11 cellular contexts compared by ENCODE assay signal in genomic region chrX:1480082-1480785, GRCh38. TPM values are rescaled to one million over a fixed set of nuclear protein-coding genes. Genes with fewer than 3 reads are reported as not detected.
A peak's percentile ranks its signal among the peaks of the same experiment; 100 is the strongest.
DNase-seq lines count a peak whose midpoint lies in the region; ATAC-seq and TF ChIP-seq lines count a peak whose summit lies in the region.
"Had no signal": no experiment of that assay in that cellular context is flagged by ENCODE, and none has a peak within 500 bp of the region (broad histone marks: within the 10 kb centered on the region; RNA-seq: fewer than 3 reads in every experiment).

No MANE protein-coding gene starts in this region.

- 53 to 64% methylated on average over 8 of the region's 8 CpGs for WGBS in esophagus squamous epithelium, 2 donors

- DNase-seq in activated naive CD4-positive, alpha-beta T cell treated with anti-CD3 and anti-CD28 coated beads for 36 hours: no peak
- no peak for DNase-seq in activated naive CD4-positive, alpha-beta T cell treated with anti-CD3 and anti-CD28 coated beads, Interleukin-2, amount 50 U/mL, for 16 hours
- DNase-seq in T-helper 17 cell (no peak), dermis blood vessel endothelial cell (peak; percentile 58), type B pancreatic cell (ENCODE audit: extremely low spot score, unreplicated experiment) (peak; percentile 43), WERI-Rb-1 (no peak), esophagus squamous epithelium (lab: John Stamatoyannopoulos, UW) (no peak)
- DNase-seq: mucosa of descending colon had no signal

- peak overlapping the region; percentile 100 for H3K27ac Mint-ChIP-seq in activated naive CD4-positive, alpha-beta T cell treated with anti-CD3 and anti-CD28 coated beads for 36 hours
- H3K27ac Mint-ChIP-seq in T-helper 17 cell: peak overlapping the region; percentile 99
- H3K27ac Mint-ChIP-seq in type B pancreatic cell: no peak overlapping the region

- CTCF ChIA-PET in activated naive CD4-positive, alpha-beta T cell treated with anti-CD3 and anti-CD28 coated beads for 36 hours (lab: Charles Lee): no interaction called here

- no peaks in the 10 kb centered on the region for H3K9me3 ChIP-seq in T-helper 17 cell (ENCODE audit: control insufficient read depth, low read length, poor library complexity, severe bottlenecking)
- peaks cover 9% of the 10 kb centered on the region for H3K9me3 ChIP-seq in WERI-Rb-1 (ENCODE audit: severe bottlenecking)
- H3K9me3 ChIP-seq in esophagus squamous epithelium: peaks cover 0 to 8% (median 0%) of the 10 kb centered on the region in 3 donors
- H3K9me3 ChIP-seq: mucosa of descending colon had no signal

- H3K4me1 Mint-ChIP-seq in activated naive CD4-positive, alpha-beta T cell treated with anti-CD3 and anti-CD28 coated beads for 36 hours (ENCODE audit: low read depth): peaks cover 69% of the 10 kb centered on the region
- peaks cover 34% of the 10 kb centered on the region for H3K4me1 Mint-ChIP-seq in T-helper 17 cell
- peaks cover 8% of the 10 kb centered on the region for H3K4me1 Mint-ChIP-seq in type B pancreatic cell (ENCODE audit: unreplicated experiment)

- H3K27ac ChIP-seq in WERI-Rb-1 (no peak overlapping the region), esophagus squamous epithelium (no peak overlapping the region)
- H3K27ac ChIP-seq: epithelial cell of prostate had no signal

- H3K4me1 ChIP-seq in esophagus squamous epithelium: peaks cover 0 to 12% (median 0%) of the 10 kb centered on the region in 3 donors

- H3K27me3 Mint-ChIP-seq in activated naive CD4-positive, alpha-beta T cell treated with anti-CD3 and anti-CD28 coated beads for 36 hours (ENCODE audit: low read depth): no peaks in the 10 kb centered on the region
- H3K27me3 Mint-ChIP-seq in T-helper 17 cell: no peaks in the 10 kb centered on the region
- H3K27me3 Mint-ChIP-seq in type B pancreatic cell: peaks cover 17% of the 10 kb centered on the region

- intact Hi-C loops in activated naive CD4-positive, alpha-beta T cell treated with anti-CD3 and anti-CD28 coated beads for 36 hours (cut with micrococcal nuclease): loop anchor here (2.0 to 5.0 kb wide), 2 partner anchors 42 to 57 kb away; partner anchors contain the start of gene P2RY8
- intact Hi-C loops in esophagus squamous epithelium (cut with DNase I): no loop called here

- H3K27me3 ChIP-seq in WERI-Rb-1 (ENCODE audit: insufficient read depth, low read depth, severe bottlenecking) (no peaks in the 10 kb centered on the region), esophagus squamous epithelium (no peaks in the 10 kb centered on the region)

- H3K9me3 Mint-ChIP-seq in activated naive CD4-positive, alpha-beta T cell treated with anti-CD3 and anti-CD28 coated beads for 36 hours: no peaks in the 10 kb centered on the region
- H3K9me3 Mint-ChIP-seq in type B pancreatic cell: peaks cover 10% of the 10 kb centered on the region

- no peak for TF ChIP-seq CTCF in type B pancreatic cell (conservative IDR thresholded peaks at IDR 0.05)
- no peak for TF ChIP-seq CTCF in WERI-Rb-1 (IDR thresholded peaks at IDR 0.05; ENCODE audit: low read depth, low read length)
- no peak for TF ChIP-seq CTCF in esophagus squamous epithelium (IDR thresholded peaks at IDR 0.05)

- H3K36me3 Mint-ChIP-seq in activated naive CD4-positive, alpha-beta T cell treated with anti-CD3 and anti-CD28 coated beads for 36 hours (ENCODE audit: low read depth): peaks cover 15% of the 10 kb centered on the region
- H3K36me3 Mint-ChIP-seq in T-helper 17 cell (ENCODE audit: low read depth): peaks cover 10% of the 10 kb centered on the region
- H3K36me3 Mint-ChIP-seq in type B pancreatic cell: no peaks in the 10 kb centered on the region

- peak overlapping the region; percentile 37 for H3K4me3 Mint-ChIP-seq in activated naive CD4-positive, alpha-beta T cell treated with anti-CD3 and anti-CD28 coated beads for 36 hours
- H3K4me3 Mint-ChIP-seq in T-helper 17 cell (peak overlapping the region; percentile 63), type B pancreatic cell (no peak overlapping the region)

- H3K4me3 ChIP-seq in WERI-Rb-1 (ENCODE audit: low read depth, low read length): no peak overlapping the region
- no peak overlapping the region for H3K4me3 ChIP-seq in esophagus squamous epithelium
- H3K4me3 ChIP-seq: mucosa of descending colon had no signal

- ATAC-seq in T-helper 17 cell (no peak), HG03175 (IDR thresholded peaks at IDR 0.05; ENCODE audit: unreplicated experiment) (no peak)

- H3K36me3 ChIP-seq in WERI-Rb-1 (no peaks in the 10 kb centered on the region), esophagus squamous epithelium (no peaks in the 10 kb centered on the region)

- TF ChIP-seq POLR2A in esophagus squamous epithelium (IDR thresholded peaks at IDR 0.05): no peak

RNA-seq across cellular contexts. Expression of gene ASMTL, which starts 27.5 kb away (rescaled TPM):
- 10 to 100 TPM; 45.1 to 47.2 TPM for total RNA-seq in activated naive CD4-positive, alpha-beta T cell treated with anti-CD3 and anti-CD28 coated beads for 36 hours
- 10 to 100 TPM; 33.8 to 34.6 TPM for total RNA-seq in T-helper 17 cell
- total RNA-seq in dermis blood vessel endothelial cell: 9.7 and 12.5 TPM in 2 replicates
- total RNA-seq in type B pancreatic cell (ENCODE audit: low replicate concordance): 20.2 and 31.5 TPM in 2 replicates
- 10 to 100 TPM in 2 of 4 donors, 1 to 10 TPM in 2; 4.4 to 21.4 (median 11.1) TPM for total RNA-seq in esophagus squamous epithelium

RNA-seq across cellular contexts. Expression of gene P2RY8, which starts 56.8 kb away (rescaled TPM):
- 10 to 100 TPM in 1 of 2 experiments, 1 to 10 TPM in 1; 9.8 to 10.6 TPM for total RNA-seq in activated naive CD4-positive, alpha-beta T cell treated with anti-CD3 and anti-CD28 coated beads for 36 hours
- 100 to 1,000 TPM; 131 to 141 TPM for total RNA-seq in T-helper 17 cell
- 0.17 and 0.79 TPM in 2 replicates for total RNA-seq in dermis blood vessel endothelial cell
- not detected in 2 replicates for total RNA-seq in type B pancreatic cell (ENCODE audit: low replicate concordance)
- total RNA-seq in esophagus squamous epithelium: 1 to 10 TPM in 1 of 4 donors, under 1 TPM in 3; 0.34 to 1.3 (median 0.64) TPM
- total RNA-seq: G401 had no signal

Comparison
In these comparisons a context has a peak if more than half of its experiments do, and no peak if none do; other contexts are left out.
1. DNase-seq: peak in dermis blood vessel endothelial cell (single experiment) and type B pancreatic cell (single experiment); none in activated naive CD4-positive, alpha-beta T cell treated with anti-CD3 and anti-CD28 coated beads for 36 hours (single experiment), activated naive CD4-positive, alpha-beta T cell treated with anti-CD3 and anti-CD28 coated beads, Interleukin-2, amount 50 U/mL, for 16 hours (single experiment), T-helper 17 cell (0 of 3), WERI-Rb-1 (single experiment) and esophagus squamous epithelium (single experiment).
2. RNA of gene P2RY8, which starts 56.8 kb away (total RNA-seq): 131 to 141 TPM in T-helper 17 cell; 9.8 to 10.6 TPM in activated naive CD4-positive, alpha-beta T cell treated with anti-CD3 and anti-CD28 coated beads for 36 hours, 0.34 to 1.3 TPM in esophagus squamous epithelium, 0.17 to 0.79 TPM in dermis blood vessel endothelial cell and not detected in type B pancreatic cell; every median in the first group is over 10 times any median in the second.